8 cellular contexts compared by ENCODE assay signal in the genomic region with DNA sequence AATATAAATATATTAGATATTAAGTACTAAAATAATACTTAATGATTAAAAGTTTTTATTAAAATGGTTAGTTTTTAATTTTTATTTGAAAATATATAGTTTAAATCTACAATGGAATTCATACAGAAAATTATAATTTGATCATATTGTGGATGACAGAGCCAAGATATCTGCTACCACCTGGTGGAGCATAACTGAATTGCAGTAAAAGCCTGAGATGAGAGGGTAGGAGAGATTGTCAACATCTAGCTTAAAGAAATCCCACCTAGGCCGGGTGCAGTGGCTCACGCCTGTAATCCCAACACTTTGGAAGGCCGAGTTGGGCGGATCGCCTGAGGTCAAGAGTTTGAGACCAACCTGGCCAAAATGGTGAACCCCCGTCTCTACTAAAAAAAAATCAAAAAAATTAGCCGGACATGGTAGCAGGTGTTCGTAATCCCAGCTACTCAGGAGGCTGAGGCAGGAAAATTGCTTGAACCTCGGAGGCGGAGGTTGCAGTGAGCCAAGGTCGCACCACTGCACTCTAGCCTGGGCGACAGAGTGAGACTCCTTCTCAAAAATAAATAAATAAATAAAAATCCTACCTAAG. TPM values are rescaled to one million over a fixed set of nuclear protein-coding genes. Genes with fewer than 3 reads are reported as not detected.
A peak's percentile ranks its signal among the peaks of the same experiment; 100 is the strongest.
DNase-seq lines count a peak whose midpoint lies in the region; FAIRE-seq and TF ChIP-seq lines count a peak whose summit lies in the region.

No MANE protein-coding gene starts in this region.

- H3K9me3 ChIP-seq in adrenal gland (replicated peaks in 1 of 3) (no peaks in the 10 kb centered on the region), liver (ENCODE audit: control insufficient read depth in 4 of 4, low read length in 3 of 4) (peaks cover 0 to 3% (median 1%) of the 10 kb centered on the region in 4 donors)

- no peak overlapping the region for H3K9ac ChIP-seq in liver (ENCODE audit: low read depth in 1 of 2, low read length in 2 of 2)

- no peak overlapping the region for H3K27ac ChIP-seq in adrenal gland
- no peak overlapping the region for H3K27ac ChIP-seq in liver (ENCODE audit: low read depth in 1 of 2, low read length in 2 of 2)

- no peak for TF ChIP-seq POLR2A in adrenal gland (IDR thresholded peaks at IDR 0.05)

- WGBS in adrenal gland, 4 donors: 77 to 89% (median 87%) methylated on average over 12 of the region's 12 CpGs
- WGBS in liver: 90% methylated on average over 12 of the region's 12 CpGs

- peak; percentile 2 for DNase-seq in NCI-H748 (lab: John Stamatoyannopoulos, UW; ENCODE audit: unreplicated experiment)
- DNase-seq in NCI-H748 treated with DMSO at 0.1 percent for 48 hours (lab: John Stamatoyannopoulos, UW): no peak
- peak; percentile 10 for DNase-seq in NCI-H187 treated with DMSO at 0.1 percent for 48 hours (lab: John Stamatoyannopoulos, UW)
- DNase-seq in adrenal gland: no peak
- DNase-seq in HTR-8/SVneo (ENCODE audit: insufficient read length, low spot score): no peak
- DNase-seq in head of caudate nucleus: no peak
- DNase-seq in posterior cingulate gyrus: no peak

- FAIRE-seq in HTR-8/SVneo (lab: Jason Lieb, UNC): no peak

- H3K36me3 ChIP-seq in adrenal gland (replicated peaks in 1 of 2): no peaks in the 10 kb centered on the region
- no peaks in the 10 kb centered on the region for H3K36me3 ChIP-seq in liver (ENCODE audit: control insufficient read depth in 4 of 4, insufficient read depth in 3 of 4, low read depth in 1 of 4, low read length in 3 of 4)

- H3K4me1 ChIP-seq in adrenal gland (replicated peaks in 1 of 2) (no peaks in the 10 kb centered on the region), liver (ENCODE audit: control insufficient read depth in 4 of 4, insufficient read depth in 4 of 4, low read length in 3 of 4) (peaks cover 0 to 8% (median 1%) of the 10 kb centered on the region in 4 donors)

- peak in 1 of 2 donors; percentile 59 for TF ChIP-seq RAD21 in liver (IDR thresholded peaks at IDR 0.05)

- TF ChIP-seq CTCF in adrenal gland (IDR thresholded peaks at IDR 0.05) (peak in 5 of 6 experiments; percentile 23 to 46 (median 27)), liver (IDR thresholded peaks at IDR 0.05; ENCODE audit: low read depth, low read length, missing input control) (peak; percentile 49)

- no peak overlapping the region for H3K4me3 ChIP-seq in adrenal gland
- H3K4me3 ChIP-seq in liver (ENCODE audit: low read depth in 1 of 3, low read length in 3 of 3): no peak overlapping the region

- H3K27me3 ChIP-seq in adrenal gland (no peaks in the 10 kb centered on the region), liver (ENCODE audit: control insufficient read depth in 4 of 4, insufficient read depth in 4 of 4, low read length in 3 of 4) (no peaks in the 10 kb centered on the region)

- intact Hi-C loops in adrenal gland (cut with DNase I): no loop called here
- intact Hi-C loops in head of caudate nucleus (cut with DNase I): no loop called here
- intact Hi-C loops in posterior cingulate gyrus (cut with DNase I): no loop called here

TF ChIP-seq in liver, 16 proteins besides CTCF, POLR2A, EP300 and RAD21:
- TF ChIP-seq, protein P1, sequence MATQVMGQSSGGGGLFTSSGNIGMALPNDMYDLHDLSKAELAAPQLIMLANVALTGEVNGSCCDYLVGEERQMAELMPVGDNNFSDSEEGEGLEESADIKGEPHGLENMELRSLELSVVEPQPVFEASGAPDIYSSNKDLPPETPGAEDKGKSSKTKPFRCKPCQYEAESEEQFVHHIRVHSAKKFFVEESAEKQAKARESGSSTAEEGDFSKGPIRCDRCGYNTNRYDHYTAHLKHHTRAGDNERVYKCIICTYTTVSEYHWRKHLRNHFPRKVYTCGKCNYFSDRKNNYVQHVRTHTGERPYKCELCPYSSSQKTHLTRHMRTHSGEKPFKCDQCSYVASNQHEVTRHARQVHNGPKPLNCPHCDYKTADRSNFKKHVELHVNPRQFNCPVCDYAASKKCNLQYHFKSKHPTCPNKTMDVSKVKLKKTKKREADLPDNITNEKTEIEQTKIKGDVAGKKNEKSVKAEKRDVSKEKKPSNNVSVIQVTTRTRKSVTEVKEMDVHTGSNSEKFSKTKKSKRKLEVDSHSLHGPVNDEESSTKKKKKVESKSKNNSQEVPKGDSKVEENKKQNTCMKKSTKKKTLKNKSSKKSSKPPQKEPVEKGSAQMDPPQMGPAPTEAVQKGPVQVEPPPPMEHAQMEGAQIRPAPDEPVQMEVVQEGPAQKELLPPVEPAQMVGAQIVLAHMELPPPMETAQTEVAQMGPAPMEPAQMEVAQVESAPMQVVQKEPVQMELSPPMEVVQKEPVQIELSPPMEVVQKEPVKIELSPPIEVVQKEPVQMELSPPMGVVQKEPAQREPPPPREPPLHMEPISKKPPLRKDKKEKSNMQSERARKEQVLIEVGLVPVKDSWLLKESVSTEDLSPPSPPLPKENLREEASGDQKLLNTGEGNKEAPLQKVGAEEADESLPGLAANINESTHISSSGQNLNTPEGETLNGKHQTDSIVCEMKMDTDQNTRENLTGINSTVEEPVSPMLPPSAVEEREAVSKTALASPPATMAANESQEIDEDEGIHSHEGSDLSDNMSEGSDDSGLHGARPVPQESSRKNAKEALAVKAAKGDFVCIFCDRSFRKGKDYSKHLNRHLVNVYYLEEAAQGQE (IDR thresholded peaks at IDR 0.05): no peak
- TF ChIP-seq FOXA1 (IDR thresholded peaks at IDR 0.05) (no peak), FOXA2 (IDR thresholded peaks at IDR 0.05) (no peak), RXRA (IDR thresholded peaks at IDR 0.05) (no peak), EGR1 (IDR thresholded peaks at IDR 0.05; ENCODE audit: low read depth in 2 of 2) (no peak), TAF1 (conservative IDR thresholded peaks at IDR 0.05) (no peak), HNF4G (IDR thresholded peaks at IDR 0.05) (no peak), SP1 (IDR thresholded peaks at IDR 0.05) (no peak), YY1 (IDR thresholded peaks at IDR 0.05) (no peak), NR2F2 (IDR thresholded peaks at IDR 0.05) (no peak), GABPA (IDR thresholded peaks at IDR 0.05 in 1 of 2, conservative IDR thresholded peaks at IDR 0.05 in 1 of 2) (no peak), JUND (IDR thresholded peaks at IDR 0.05) (no peak), HNF4A (conservative IDR thresholded peaks at IDR 0.05) (no peak)
- TF ChIP-seq, protein P2, sequence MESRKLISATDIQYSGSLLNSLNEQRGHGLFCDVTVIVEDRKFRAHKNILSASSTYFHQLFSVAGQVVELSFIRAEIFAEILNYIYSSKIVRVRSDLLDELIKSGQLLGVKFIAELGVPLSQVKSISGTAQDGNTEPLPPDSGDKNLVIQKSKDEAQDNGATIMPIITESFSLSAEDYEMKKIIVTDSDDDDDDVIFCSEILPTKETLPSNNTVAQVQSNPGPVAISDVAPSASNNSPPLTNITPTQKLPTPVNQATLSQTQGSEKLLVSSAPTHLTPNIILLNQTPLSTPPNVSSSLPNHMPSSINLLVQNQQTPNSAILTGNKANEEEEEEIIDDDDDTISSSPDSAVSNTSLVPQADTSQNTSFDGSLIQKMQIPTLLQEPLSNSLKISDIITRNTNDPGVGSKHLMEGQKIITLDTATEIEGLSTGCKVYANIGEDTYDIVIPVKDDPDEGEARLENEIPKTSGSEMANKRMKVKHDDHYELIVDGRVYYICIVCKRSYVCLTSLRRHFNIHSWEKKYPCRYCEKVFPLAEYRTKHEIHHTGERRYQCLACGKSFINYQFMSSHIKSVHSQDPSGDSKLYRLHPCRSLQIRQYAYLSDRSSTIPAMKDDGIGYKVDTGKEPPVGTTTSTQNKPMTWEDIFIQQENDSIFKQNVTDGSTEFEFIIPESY (IDR thresholded peaks at IDR 0.05): no peak

RNA-seq across cellular contexts. Expression of a gene that starts 25.1 kb away (rescaled TPM):
- total RNA-seq in adrenal gland: 1 to 10 TPM in 7 of 8 donors, not detected in 1; 1.1 to 5.6 (median 4.0) TPM
- 10 to 100 TPM in 2 of 3 donors, 1 to 10 TPM in 1; 8.8 to 15.7 (median 13.0) TPM for polyA plus RNA-seq in adrenal gland
- total RNA-seq in liver: 1 to 10 TPM; 1.5 to 6.6 TPM
- 1 to 10 TPM; 3.2 to 4.7 TPM for polyA plus RNA-seq in liver

Comparison
In these comparisons a context has a peak if more than half of its experiments do, and no peak if none do; other contexts are left out.
1. DNase-seq: peak in NCI-H748 (single experiment) and NCI-H187 treated with DMSO at 0.1 percent for 48 hours (single experiment); none in NCI-H748 treated with DMSO at 0.1 percent for 48 hours (single experiment), adrenal gland (0 of 7), HTR-8/SVneo (single experiment), head of caudate nucleus (0 of 42) and posterior cingulate gyrus (0 of 10).